30 cellular contexts compared by ENCODE assay signal in genomic region chr5:170067574-170068170, GRCh38. TPM values are rescaled to one million over a fixed set of nuclear protein-coding genes. Genes with fewer than 3 reads are reported as not detected.
"Had no signal": no experiment of that assay in that cellular context is flagged by ENCODE, and none has a peak within 500 bp of the region (broad histone marks: within the 10 kb centered on the region; RNA-seq: fewer than 3 reads in every experiment).

No MANE protein-coding gene starts in this region.

- H3K4me3 ChIP-seq: breast epithelium, esophagus squamous epithelium, left ventricle myocardium inferior, lung, ovary, prostate gland, skin epidermis, stomach, thyroid gland, upper lobe of left lung, vagina had no signal

- H3K27ac Mint-ChIP-seq: activated CD4-positive, alpha-beta T cell treated with anti-CD3 and anti-CD28 coated beads for 36 hours; activated T-cell treated with anti-CD3 and anti-CD28 coated beads, Interleukin-2, amount 50 U/mL, for 72 hours; nephron progenitor cell had no signal

- H3K27me3 ChIP-seq: breast epithelium, esophagus squamous epithelium, neutrophil, ovary, thyroid gland, upper lobe of left lung, vagina had no signal

- DNase-seq: activated CD4-positive, alpha-beta T cell treated with anti-CD3 and anti-CD28 coated beads for 36 hours; activated CD4-positive, alpha-beta T cell treated with anti-CD3 and anti-CD28 coated beads, Interleukin-2, amount 50 U/mL, for 4 hours; activated CD4-positive, CD25-positive, alpha-beta regulatory T cell; activated naive CD4-positive, alpha-beta T cell; activated T-cell treated with anti-CD3 and anti-CD28 coated beads, Interleukin-2, amount 50 U/mL, for 72 hours; central memory CD4-positive, alpha-beta T cell; effector CD4-positive, alpha-beta T cell; esophagus squamous epithelium; foreskin melanocyte; islet precursor cell; left ventricle myocardium inferior; nephron progenitor cell; ovary; retina; stimulated activated CD4-positive, alpha-beta T cell treated with anti-CD3 and anti-CD28 coated beads, Interleukin-12 subunit alpha, Interleukin-12 subunit beta, amount 100 ng/mL, for 4 hours; stimulated activated CD4-positive, alpha-beta T cell treated with anti-CD3 and anti-CD28 coated beads, Interleukin-4, amount 100 ng/mL, for 1 hour; stomach; T-helper 2 cell; thyroid gland; upper lobe of left lung had no signal

- ATAC-seq: activated CD4-positive, alpha-beta T cell treated with anti-CD3 and anti-CD28 coated beads for 36 hours; activated naive CD4-positive, alpha-beta T cell treated with anti-CD3 and anti-CD28 coated beads, Interleukin-2, amount 50 U/mL, for 72 hours; activated T-cell treated with anti-CD3 and anti-CD28 coated beads, Interleukin-2, amount 50 U/mL, for 72 hours; sciatic nerve had no signal

- H3K9me3 ChIP-seq: breast epithelium, esophagus squamous epithelium, left ventricle myocardium inferior, neutrophil, ovary, prostate gland, stomach, thyroid gland, upper lobe of left lung, vagina had no signal

- H3K4me3 Mint-ChIP-seq: activated CD4-positive, alpha-beta T cell treated with anti-CD3 and anti-CD28 coated beads for 36 hours; activated T-cell treated with anti-CD3 and anti-CD28 coated beads, Interleukin-2, amount 50 U/mL, for 72 hours; nephron progenitor cell had no signal

- H3K27ac ChIP-seq: breast epithelium, epithelial cell of prostate, esophagus squamous epithelium, left ventricle myocardium inferior, neutrophil, ovary, prostate gland, skin epidermis, stomach, thyroid gland, upper lobe of left lung, vagina had no signal

- H3K9me3 Mint-ChIP-seq: activated naive CD4-positive, alpha-beta T cell treated with anti-CD3 and anti-CD28 coated beads, Interleukin-2, amount 50 U/mL, for 72 hours; activated T-cell treated with anti-CD3 and anti-CD28 coated beads, Interleukin-2, amount 50 U/mL, for 72 hours; nephron progenitor cell had no signal

- H3K36me3 ChIP-seq: breast epithelium, esophagus squamous epithelium, left ventricle myocardium inferior, ovary, prostate gland, thyroid gland, upper lobe of left lung, vagina had no signal

- H3K4me1 ChIP-seq: breast epithelium, esophagus squamous epithelium, left ventricle myocardium inferior, prostate gland, stomach, thyroid gland, upper lobe of left lung, vagina had no signal

- H3K4me1 Mint-ChIP-seq: activated CD4-positive, alpha-beta T cell treated with anti-CD3 and anti-CD28 coated beads for 36 hours had no signal

- H3K27me3 Mint-ChIP-seq: activated CD4-positive, alpha-beta T cell treated with anti-CD3 and anti-CD28 coated beads for 36 hours had no signal

RNA-seq across cellular contexts. Expression of gene FOXI1, which starts 38.0 kb away (rescaled TPM):
- total RNA-seq: activated CD4-positive, alpha-beta T cell treated with anti-CD3 and anti-CD28 coated beads for 36 hours; activated CD8-positive, alpha-beta memory T cell treated with anti-CD3 and anti-CD28 coated beads for 36 hours; activated naive CD4-positive, alpha-beta T cell treated with anti-CD3 and anti-CD28 coated beads, Interleukin-2, amount 50 U/mL, for 72 hours; activated T-cell treated with anti-CD3 and anti-CD28 coated beads, Interleukin-2, amount 50 U/mL, for 72 hours; esophagus squamous epithelium; left ventricle myocardium inferior; lung; ovary; sciatic nerve; thyroid gland; vagina had no signal
- polyA plus RNA-seq: ovary, stomach had no signal
